ENCODE assay signal across 8 cellular contexts in genomic region chr9:111039203-111039907, GRCh38. TPM values are rescaled to one million over a fixed set of nuclear protein-coding genes. Genes with fewer than 3 reads are reported as not detected.
A peak's percentile ranks its signal among the peaks of the same experiment; 100 is the strongest.
DNase-seq lines count a peak whose midpoint lies in the region; ATAC-seq lines count a peak whose summit lies in the region.

No MANE protein-coding gene starts in this region.

- H3K4me3 ChIP-seq in iPS DF 6.9 (ENCODE audit: low read length), result peak overlapping the region; percentile 95; the same call in 1 of the 2 replicates
- peak overlapping the region; percentile 76 for H3K4me3 ChIP-seq in skeletal muscle satellite cell (ENCODE audit: low read length)

- H3K9me3 ChIP-seq in iPS DF 6.9 (ENCODE audit: control insufficient read depth, insufficient read depth, low read length) (no peaks in the 10 kb centered on the region), skeletal muscle satellite cell (replicated peaks; ENCODE audit: low read length) (no peaks in the 10 kb centered on the region)

- H3K4me2 ChIP-seq in skeletal muscle satellite cell (ENCODE audit: low read length), result peak overlapping the region; percentile 86

- peak overlapping the region; percentile 90 for H3K9ac ChIP-seq in skeletal muscle satellite cell (ENCODE audit: low read depth, low read length)

- H3K27ac Mint-ChIP-seq in T-cell, result no peak overlapping the region

- H3K27me3 ChIP-seq in iPS DF 6.9 (ENCODE audit: control insufficient read depth, insufficient read depth, low read length) (no peaks in the 10 kb centered on the region; the same call in 1 of the 2 replicates), skeletal muscle satellite cell (ENCODE audit: control insufficient read depth, insufficient read depth, low read length) (no peaks in the 10 kb centered on the region)

- peaks cover 40 to 41% of the 10 kb centered on the region in 2 donors for H3K27me3 Mint-ChIP-seq in T-cell

- H3K36me3 ChIP-seq in iPS DF 6.9 (ENCODE audit: control insufficient read depth, insufficient read depth, low read length), result no peaks in the 10 kb centered on the region
- peaks cover 3% of the 10 kb centered on the region for H3K36me3 ChIP-seq in skeletal muscle satellite cell (ENCODE audit: insufficient read depth, low read length)

- ATAC-seq in GM19467 (IDR thresholded peaks at IDR 0.05; ENCODE audit: unreplicated experiment) (peak; percentile 39), T-cell (replicated peaks in 1 of 4) (no peak), GM18520 (IDR thresholded peaks at IDR 0.05; ENCODE audit: unreplicated experiment) (no peak)

- no CpG with 5 or more reads among the region's 24 CpGs for WGBS in iPS DF 6.9 (ENCODE audit: insufficient coverage, insufficient read length)

- no peak for DNase-seq in T-cell
- DNase-seq in iPS DF 6.9 (ENCODE audit: low read depth, low spot score), result no peak
- no peak for DNase-seq in T-helper 9 cell
- no peak for DNase-seq in NCI-H1092 treated with DMSO at 0.1 percent for 48 hours (lab: John Stamatoyannopoulos, UW)
- DNase-seq in NCI-H510A (lab: John Stamatoyannopoulos, UW), result no peak

- H3K4me1 Mint-ChIP-seq in T-cell, result peaks cover 9 to 13% (median 12%) of the 10 kb centered on the region in 3 donors

- H3K4me3 Mint-ChIP-seq in T-cell, result peak overlapping the region; percentile 45 to 67 (median 51)

- CTCF ChIA-PET in T-cell (lab: Charles Lee), result no interaction called here

- no peaks in the 10 kb centered on the region for H3K36me3 Mint-ChIP-seq in T-cell

- no peaks in the 10 kb centered on the region for H3K9me3 Mint-ChIP-seq in T-cell

- H3K4me1 ChIP-seq in iPS DF 6.9 (ENCODE audit: control insufficient read depth, insufficient read depth, low read length) (no peaks in the 10 kb centered on the region), skeletal muscle satellite cell (ENCODE audit: control insufficient read depth, insufficient read depth, low read length) (peaks cover 24% of the 10 kb centered on the region)

- POLR2A ChIA-PET in T-cell (lab: Charles Lee), result no interaction called here

- H3K27ac ChIP-seq in iPS DF 6.9 (ENCODE audit: low read length), result no peak overlapping the region

RNA-seq across cellular contexts. Expression of gene LPAR1, which starts 1.1 kb away (rescaled TPM):
- total RNA-seq in T-cell, result under 1 TPM in 3 of 5 donors, not detected in 2; 0.26 to 0.47 (median 0.41) TPM
- total RNA-seq in skeletal muscle satellite cell (2012; rRNA removed), result 91.3 and 120 TPM in 2 replicates
